Comparison of ENCODE assay signal across 1 cellular context in the genomic region with DNA sequence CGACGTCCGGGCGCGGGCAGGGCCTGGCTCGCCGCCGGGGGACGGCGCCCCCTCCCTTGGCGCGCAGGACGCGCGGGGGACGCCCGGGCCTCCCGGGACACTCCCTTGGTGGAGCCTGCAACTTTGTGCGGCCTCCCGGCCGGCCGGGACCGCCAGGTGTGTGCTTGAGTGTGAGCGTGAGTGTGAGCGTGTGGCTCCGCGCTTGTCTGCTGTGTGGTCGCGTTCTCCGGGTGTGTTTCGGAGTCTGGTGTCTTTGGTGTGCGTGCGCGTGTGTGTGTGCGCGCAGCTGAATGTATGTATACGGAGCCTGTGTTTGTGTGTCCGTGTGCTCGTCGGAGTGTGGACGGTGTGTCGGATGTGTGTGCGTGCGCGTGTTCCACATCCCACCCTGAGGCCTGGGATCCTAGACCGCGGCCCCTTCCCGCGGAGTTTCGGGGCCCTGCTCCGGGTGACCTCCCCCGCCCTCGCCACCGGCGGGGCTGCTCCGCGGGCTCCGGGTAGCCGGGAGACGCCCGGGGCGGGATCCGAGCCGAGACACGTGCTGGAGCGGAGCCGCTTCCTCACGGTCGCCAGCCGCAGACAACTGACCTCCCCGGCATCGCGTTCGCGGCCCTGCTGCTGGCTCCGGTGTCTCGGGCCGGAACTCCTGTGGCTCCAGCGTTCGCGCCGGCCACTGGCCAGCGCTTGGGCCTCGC.
A peak's percentile ranks its signal among the peaks of the same experiment; 100 is the strongest.
TF ChIP-seq lines count a peak whose summit lies in the region.

No MANE protein-coding gene starts in this region.

TF ChIP-seq in HepG2, 621 proteins besides CTCF, POLR2A, EP300 and RAD21 (continues in another document):
- TF ChIP-seq, protein P1, sequence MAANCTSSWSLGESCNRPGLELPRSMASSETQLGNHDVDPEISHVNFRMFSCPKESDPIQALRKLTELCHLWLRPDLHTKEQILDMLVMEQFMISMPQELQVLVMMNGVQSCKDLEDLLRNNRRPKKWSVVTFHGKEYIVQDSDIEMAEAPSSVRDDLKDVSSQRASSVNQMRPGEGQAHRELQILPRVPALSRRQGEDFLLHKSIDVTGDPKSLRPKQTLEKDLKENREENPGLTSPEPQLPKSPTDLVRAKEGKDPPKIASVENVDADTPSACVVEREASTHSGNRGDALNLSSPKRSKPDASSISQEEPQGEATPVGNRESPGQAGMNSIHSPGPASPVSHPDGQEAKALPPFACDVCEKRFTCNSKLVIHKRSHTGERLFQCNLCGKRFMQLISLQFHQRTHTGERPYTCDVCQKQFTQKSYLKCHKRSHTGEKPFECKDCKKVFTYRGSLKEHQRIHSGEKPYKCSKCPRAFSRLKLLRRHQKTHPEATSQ (CRISPR knock-in tag; IDR thresholded peaks at IDR 0.05; ENCODE audit: borderline replicate concordance), result no peak
- TF ChIP-seq ZBTB7A (CRISPR knock-in tag; IDR thresholded peaks at IDR 0.05), result no peak
- TF ChIP-seq, protein P2, sequence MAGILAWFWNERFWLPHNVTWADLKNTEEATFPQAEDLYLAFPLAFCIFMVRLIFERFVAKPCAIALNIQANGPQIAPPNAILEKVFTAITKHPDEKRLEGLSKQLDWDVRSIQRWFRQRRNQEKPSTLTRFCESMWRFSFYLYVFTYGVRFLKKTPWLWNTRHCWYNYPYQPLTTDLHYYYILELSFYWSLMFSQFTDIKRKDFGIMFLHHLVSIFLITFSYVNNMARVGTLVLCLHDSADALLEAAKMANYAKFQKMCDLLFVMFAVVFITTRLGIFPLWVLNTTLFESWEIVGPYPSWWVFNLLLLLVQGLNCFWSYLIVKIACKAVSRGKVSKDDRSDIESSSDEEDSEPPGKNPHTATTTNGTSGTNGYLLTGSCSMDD (CRISPR knock-in tag; IDR thresholded peaks at IDR 0.05), result no peak
- no peak for TF ChIP-seq ZFP1 (CRISPR knock-in tag; IDR thresholded peaks at IDR 0.05)
- TF ChIP-seq ZNF746 (CRISPR knock-in tag; IDR thresholded peaks at IDR 0.05), result no peak
- no peak for TF ChIP-seq SMAD9 (CRISPR knock-in tag; IDR thresholded peaks at IDR 0.05)
- no peak for TF ChIP-seq ZNF660 (CRISPR knock-in tag; IDR thresholded peaks at IDR 0.05; ENCODE audit: borderline replicate concordance, low read depth)
- TF ChIP-seq ZFP90 (CRISPR knock-in tag; IDR thresholded peaks at IDR 0.05; ENCODE audit: borderline replicate concordance), result no peak
- TF ChIP-seq, protein P3, sequence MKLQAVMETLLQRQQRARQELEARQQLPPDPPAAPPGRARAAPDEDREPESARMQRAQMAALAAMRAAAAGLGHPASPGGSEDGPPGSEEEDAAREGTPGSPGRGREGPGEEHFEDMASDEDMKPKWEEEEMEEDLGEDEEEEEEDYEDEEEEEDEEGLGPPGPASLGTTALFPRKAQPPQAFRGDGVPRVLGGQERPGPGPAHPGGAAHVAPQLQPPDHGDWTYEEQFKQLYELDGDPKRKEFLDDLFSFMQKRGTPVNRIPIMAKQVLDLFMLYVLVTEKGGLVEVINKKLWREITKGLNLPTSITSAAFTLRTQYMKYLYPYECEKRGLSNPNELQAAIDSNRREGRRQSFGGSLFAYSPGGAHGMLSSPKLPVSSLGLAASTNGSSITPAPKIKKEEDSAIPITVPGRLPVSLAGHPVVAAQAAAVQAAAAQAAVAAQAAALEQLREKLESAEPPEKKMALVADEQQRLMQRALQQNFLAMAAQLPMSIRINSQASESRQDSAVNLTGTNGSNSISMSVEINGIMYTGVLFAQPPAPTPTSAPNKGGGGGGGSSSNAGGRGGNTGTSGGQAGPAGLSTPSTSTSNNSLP (IDR thresholded peaks at IDR 0.05; ENCODE audit: low read depth, low read length), result no peak
- TF ChIP-seq ZNF3 (CRISPR knock-in tag; IDR thresholded peaks at IDR 0.05), result no peak
- TF ChIP-seq KLF15 (CRISPR knock-in tag; IDR thresholded peaks at IDR 0.05; ENCODE audit: borderline replicate concordance), result no peak
- TF ChIP-seq, protein P4, sequence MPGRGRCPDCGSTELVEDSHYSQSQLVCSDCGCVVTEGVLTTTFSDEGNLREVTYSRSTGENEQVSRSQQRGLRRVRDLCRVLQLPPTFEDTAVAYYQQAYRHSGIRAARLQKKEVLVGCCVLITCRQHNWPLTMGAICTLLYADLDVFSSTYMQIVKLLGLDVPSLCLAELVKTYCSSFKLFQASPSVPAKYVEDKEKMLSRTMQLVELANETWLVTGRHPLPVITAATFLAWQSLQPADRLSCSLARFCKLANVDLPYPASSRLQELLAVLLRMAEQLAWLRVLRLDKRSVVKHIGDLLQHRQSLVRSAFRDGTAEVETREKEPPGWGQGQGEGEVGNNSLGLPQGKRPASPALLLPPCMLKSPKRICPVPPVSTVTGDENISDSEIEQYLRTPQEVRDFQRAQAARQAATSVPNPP (CRISPR knock-in tag; IDR thresholded peaks at IDR 0.05), result no peak
- TF ChIP-seq ZNF446 (CRISPR knock-in tag; IDR thresholded peaks at IDR 0.05), result no peak
- no peak for TF ChIP-seq KLF11 (CRISPR knock-in tag; IDR thresholded peaks at IDR 0.05)
- TF ChIP-seq, protein P5, sequence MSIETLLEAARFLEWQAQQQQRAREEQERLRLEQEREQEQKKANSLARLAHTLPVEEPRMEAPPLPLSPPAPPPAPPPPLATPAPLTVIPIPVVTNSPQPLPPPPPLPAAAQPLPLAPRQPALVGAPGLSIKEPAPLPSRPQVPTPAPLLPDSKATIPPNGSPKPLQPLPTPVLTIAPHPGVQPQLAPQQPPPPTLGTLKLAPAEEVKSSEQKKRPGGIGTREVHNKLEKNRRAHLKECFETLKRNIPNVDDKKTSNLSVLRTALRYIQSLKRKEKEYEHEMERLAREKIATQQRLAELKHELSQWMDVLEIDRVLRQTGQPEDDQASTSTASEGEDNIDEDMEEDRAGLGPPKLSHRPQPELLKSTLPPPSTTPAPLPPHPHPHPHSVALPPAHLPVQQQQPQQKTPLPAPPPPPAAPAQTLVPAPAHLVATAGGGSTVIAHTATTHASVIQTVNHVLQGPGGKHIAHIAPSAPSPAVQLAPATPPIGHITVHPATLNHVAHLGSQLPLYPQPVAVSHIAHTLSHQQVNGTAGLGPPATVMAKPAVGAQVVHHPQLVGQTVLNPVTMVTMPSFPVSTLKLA (IDR thresholded peaks at IDR 0.05), result no peak
- no peak for TF ChIP-seq ZNF430 (CRISPR knock-in tag; IDR thresholded peaks at IDR 0.05)
- TF ChIP-seq TCF7 (IDR thresholded peaks at IDR 0.05; ENCODE audit: low read depth), result no peak
- no peak for TF ChIP-seq CHD4 (IDR thresholded peaks at IDR 0.05; ENCODE audit: borderline replicate concordance, low read length)
- TF ChIP-seq, protein P6, sequence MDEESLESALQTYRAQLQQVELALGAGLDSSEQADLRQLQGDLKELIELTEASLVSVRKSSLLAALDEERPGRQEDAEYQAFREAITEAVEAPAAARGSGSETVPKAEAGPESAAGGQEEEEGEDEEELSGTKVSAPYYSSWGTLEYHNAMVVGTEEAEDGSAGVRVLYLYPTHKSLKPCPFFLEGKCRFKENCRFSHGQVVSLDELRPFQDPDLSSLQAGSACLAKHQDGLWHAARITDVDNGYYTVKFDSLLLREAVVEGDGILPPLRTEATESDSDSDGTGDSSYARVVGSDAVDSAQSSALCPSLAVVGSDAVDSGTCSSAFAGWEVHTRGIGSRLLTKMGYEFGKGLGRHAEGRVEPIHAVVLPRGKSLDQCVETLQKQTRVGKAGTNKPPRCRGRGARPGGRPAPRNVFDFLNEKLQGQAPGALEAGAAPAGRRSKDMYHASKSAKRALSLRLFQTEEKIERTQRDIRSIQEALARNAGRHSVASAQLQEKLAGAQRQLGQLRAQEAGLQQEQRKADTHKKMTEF (CRISPR knock-in tag; IDR thresholded peaks at IDR 0.05), result peak; percentile 73; the same call in 1 of the 2 replicates
- TF ChIP-seq ZNF331 (CRISPR knock-in tag; IDR thresholded peaks at IDR 0.05), result no peak; the same call in 1 of the 2 replicates
- TF ChIP-seq, protein P7, sequence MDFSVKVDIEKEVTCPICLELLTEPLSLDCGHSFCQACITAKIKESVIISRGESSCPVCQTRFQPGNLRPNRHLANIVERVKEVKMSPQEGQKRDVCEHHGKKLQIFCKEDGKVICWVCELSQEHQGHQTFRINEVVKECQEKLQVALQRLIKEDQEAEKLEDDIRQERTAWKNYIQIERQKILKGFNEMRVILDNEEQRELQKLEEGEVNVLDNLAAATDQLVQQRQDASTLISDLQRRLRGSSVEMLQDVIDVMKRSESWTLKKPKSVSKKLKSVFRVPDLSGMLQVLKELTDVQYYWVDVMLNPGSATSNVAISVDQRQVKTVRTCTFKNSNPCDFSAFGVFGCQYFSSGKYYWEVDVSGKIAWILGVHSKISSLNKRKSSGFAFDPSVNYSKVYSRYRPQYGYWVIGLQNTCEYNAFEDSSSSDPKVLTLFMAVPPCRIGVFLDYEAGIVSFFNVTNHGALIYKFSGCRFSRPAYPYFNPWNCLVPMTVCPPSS (IDR thresholded peaks at IDR 0.05), result no peak
- TF ChIP-seq SNAPC2 (CRISPR knock-in tag; IDR thresholded peaks at IDR 0.05), result no peak
- TF ChIP-seq, protein P8, sequence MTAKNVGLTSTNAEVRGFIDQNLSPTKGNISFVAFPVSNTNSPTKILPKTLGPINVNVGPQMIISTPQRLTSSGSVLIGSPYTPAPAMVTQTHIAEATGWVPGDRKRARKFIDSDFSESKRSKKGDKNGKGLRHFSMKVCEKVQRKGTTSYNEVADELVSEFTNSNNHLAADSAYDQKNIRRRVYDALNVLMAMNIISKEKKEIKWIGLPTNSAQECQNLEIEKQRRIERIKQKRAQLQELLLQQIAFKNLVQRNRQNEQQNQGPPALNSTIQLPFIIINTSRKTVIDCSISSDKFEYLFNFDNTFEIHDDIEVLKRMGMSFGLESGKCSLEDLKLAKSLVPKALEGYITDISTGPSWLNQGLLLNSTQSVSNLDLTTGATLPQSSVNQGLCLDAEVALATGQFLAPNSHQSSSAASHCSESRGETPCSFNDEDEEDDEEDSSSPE (CRISPR knock-in tag; IDR thresholded peaks at IDR 0.05), result peak; percentile 51
- no peak for TF ChIP-seq RARG (CRISPR knock-in tag; IDR thresholded peaks at IDR 0.05; ENCODE audit: low read depth)
- TF ChIP-seq, protein P9, sequence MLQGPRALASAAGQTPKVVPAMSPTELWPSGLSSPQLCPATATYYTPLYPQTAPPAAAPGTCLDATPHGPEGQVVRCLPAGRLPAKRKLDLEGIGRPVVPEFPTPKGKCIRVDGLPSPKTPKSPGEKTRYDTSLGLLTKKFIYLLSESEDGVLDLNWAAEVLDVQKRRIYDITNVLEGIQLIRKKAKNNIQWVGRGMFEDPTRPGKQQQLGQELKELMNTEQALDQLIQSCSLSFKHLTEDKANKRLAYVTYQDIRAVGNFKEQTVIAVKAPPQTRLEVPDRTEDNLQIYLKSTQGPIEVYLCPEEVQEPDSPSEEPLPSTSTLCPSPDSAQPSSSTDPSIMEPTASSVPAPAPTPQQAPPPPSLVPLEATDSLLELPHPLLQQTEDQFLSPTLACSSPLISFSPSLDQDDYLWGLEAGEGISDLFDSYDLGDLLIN (CRISPR knock-in tag; IDR thresholded peaks at IDR 0.05; ENCODE audit: borderline replicate concordance), result no peak
- no peak for TF ChIP-seq NR1H2 (CRISPR knock-in tag; IDR thresholded peaks at IDR 0.05; ENCODE audit: borderline replicate concordance, low read depth)
- TF ChIP-seq, protein P10, sequence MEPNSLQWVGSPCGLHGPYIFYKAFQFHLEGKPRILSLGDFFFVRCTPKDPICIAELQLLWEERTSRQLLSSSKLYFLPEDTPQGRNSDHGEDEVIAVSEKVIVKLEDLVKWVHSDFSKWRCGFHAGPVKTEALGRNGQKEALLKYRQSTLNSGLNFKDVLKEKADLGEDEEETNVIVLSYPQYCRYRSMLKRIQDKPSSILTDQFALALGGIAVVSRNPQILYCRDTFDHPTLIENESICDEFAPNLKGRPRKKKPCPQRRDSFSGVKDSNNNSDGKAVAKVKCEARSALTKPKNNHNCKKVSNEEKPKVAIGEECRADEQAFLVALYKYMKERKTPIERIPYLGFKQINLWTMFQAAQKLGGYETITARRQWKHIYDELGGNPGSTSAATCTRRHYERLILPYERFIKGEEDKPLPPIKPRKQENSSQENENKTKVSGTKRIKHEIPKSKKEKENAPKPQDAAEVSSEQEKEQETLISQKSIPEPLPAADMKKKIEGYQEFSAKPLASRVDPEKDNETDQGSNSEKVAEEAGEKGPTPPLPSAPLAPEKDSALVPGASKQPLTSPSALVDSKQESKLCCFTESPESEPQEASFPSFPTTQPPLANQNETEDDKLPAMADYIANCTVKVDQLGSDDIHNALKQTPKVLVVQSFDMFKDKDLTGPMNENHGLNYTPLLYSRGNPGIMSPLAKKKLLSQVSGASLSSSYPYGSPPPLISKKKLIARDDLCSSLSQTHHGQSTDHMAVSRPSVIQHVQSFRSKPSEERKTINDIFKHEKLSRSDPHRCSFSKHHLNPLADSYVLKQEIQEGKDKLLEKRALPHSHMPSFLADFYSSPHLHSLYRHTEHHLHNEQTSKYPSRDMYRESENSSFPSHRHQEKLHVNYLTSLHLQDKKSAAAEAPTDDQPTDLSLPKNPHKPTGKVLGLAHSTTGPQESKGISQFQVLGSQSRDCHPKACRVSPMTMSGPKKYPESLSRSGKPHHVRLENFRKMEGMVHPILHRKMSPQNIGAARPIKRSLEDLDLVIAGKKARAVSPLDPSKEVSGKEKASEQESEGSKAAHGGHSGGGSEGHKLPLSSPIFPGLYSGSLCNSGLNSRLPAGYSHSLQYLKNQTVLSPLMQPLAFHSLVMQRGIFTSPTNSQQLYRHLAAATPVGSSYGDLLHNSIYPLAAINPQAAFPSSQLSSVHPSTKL (CRISPR knock-in tag; IDR thresholded peaks at IDR 0.05), result peak; percentile 23; the same call in 1 of the 2 replicates
- TF ChIP-seq POLR2AphosphoS2 (IDR thresholded peaks at IDR 0.05; ENCODE audit: low read depth, low read length), result no peak
- TF ChIP-seq, protein P11, sequence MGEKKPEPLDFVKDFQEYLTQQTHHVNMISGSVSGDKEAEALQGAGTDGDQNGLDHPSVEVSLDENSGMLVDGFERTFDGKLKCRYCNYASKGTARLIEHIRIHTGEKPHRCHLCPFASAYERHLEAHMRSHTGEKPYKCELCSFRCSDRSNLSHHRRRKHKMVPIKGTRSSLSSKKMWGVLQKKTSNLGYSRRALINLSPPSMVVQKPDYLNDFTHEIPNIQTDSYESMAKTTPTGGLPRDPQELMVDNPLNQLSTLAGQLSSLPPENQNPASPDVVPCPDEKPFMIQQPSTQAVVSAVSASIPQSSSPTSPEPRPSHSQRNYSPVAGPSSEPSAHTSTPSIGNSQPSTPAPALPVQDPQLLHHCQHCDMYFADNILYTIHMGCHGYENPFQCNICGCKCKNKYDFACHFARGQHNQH (CRISPR knock-in tag; IDR thresholded peaks at IDR 0.05), result peak; percentile 71; the same call in 1 of the 2 replicates
- TF ChIP-seq ZKSCAN1 (IDR thresholded peaks at IDR 0.05; ENCODE audit: low read length), result no peak
- no peak for TF ChIP-seq ZNF10 (CRISPR knock-in tag; IDR thresholded peaks at IDR 0.05; ENCODE audit: borderline replicate concordance, low read depth)
- TF ChIP-seq, protein P12, sequence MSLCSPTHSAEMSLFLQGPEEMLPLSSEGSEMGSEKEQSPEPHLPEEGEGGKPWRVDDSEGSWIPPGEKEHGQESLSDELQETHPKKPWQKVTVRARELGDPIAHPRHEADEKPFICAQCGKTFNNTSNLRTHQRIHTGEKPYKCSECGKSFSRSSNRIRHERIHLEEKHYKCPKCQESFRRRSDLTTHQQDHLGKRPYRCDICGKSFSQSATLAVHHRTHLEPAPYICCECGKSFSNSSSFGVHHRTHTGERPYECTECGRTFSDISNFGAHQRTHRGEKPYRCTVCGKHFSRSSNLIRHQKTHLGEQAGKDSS (CRISPR knock-in tag; IDR thresholded peaks at IDR 0.05; ENCODE audit: borderline replicate concordance, low read depth), result no peak
- TF ChIP-seq, protein P13, sequence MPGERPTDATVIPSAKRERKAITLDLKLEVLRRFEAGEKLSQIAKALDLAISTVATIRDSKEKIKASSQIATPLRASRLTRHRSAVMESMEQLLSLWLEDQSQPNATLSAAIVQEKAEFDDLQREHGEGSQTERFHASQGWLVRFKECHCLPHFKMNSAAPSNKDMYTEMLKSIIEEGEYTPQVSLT (CRISPR knock-in tag; IDR thresholded peaks at IDR 0.05; ENCODE audit: borderline replicate concordance, low read depth), result no peak
- TF ChIP-seq FOXC1 (CRISPR knock-in tag; IDR thresholded peaks at IDR 0.05; ENCODE audit: borderline replicate concordance), result 0 out of 2 replicates have a peak, but pooled peaks have one; percentile 10
- no peak for TF ChIP-seq ZNF652 (CRISPR knock-in tag; IDR thresholded peaks at IDR 0.05; ENCODE audit: borderline replicate concordance, low read depth)
- TF ChIP-seq ZNF761 (CRISPR knock-in tag; conservative IDR thresholded peaks at IDR 0.05), result peak; percentile 61
- TF ChIP-seq REPIN1 (CRISPR knock-in tag; IDR thresholded peaks at IDR 0.05; ENCODE audit: borderline replicate concordance, low read depth), result no peak
